ENCODE assay signal across 8 cellular contexts in genomic region chr1:35929730-35930592, GRCh38. TPM values are rescaled to one million over a fixed set of nuclear protein-coding genes. Genes with fewer than 3 reads are reported as not detected.
A peak's percentile ranks its signal among the peaks of the same experiment; 100 is the strongest.
DNase-seq lines count a peak whose midpoint lies in the region; ATAC-seq and TF ChIP-seq lines count a peak whose summit lies in the region.

No MANE protein-coding gene starts in this region.

- WGBS in testis, 2 donors = 1 to 2% methylated on average over 15 of the region's 15 CpGs

- H4K20me1 ChIP-seq in GM23338 (replicated peaks; ENCODE audit: insufficient read depth) = no peaks in the 10 kb centered on the region; the same call in none of the 2 replicates

- H3K36me3 ChIP-seq in GM23338 (ENCODE audit: insufficient read depth) (peaks cover 4% of the 10 kb centered on the region; the same call in 1 of the 2 replicates), testis (ENCODE audit: low read depth, missing control alignments) (no peaks in the 10 kb centered on the region)

- H3K27me3 ChIP-seq in GM23338 (ENCODE audit: insufficient read depth) (no peaks in the 10 kb centered on the region), testis (no peaks in the 10 kb centered on the region)

- peaks cover 11% of the 10 kb centered on the region; the same call in 1 of the 2 replicates for H3F3A ChIP-seq in GM23338 (replicated peaks; ENCODE audit: low read depth)

- H3K4me3 ChIP-seq in GM23338 = peak overlapping the region; percentile 89
- H3K4me3 ChIP-seq in fibroblast of mammary gland (ENCODE audit: control insufficient read depth, low read depth, low read length) = peak overlapping the region; percentile 67
- peak overlapping the region; percentile 95 to 97 for H3K4me3 ChIP-seq in testis

- TF ChIP-seq POLR2A in testis (IDR thresholded peaks at IDR 0.05) = no peak

- H3K4me1 Mint-ChIP-seq in GM23338 = peaks cover 36% of the 10 kb centered on the region
- peaks cover 34% of the 10 kb centered on the region for H3K4me1 Mint-ChIP-seq in activated T-cell treated with anti-CD3 and anti-CD28 coated beads, Interleukin-2, amount 50 U/mL, for 4 hours (ENCODE audit: low read depth)
- H3K4me1 Mint-ChIP-seq in natural killer cell = peaks cover 22 to 25% of the 10 kb centered on the region in 2 donors

- TF ChIP-seq CTCF in GM23338 (conservative IDR thresholded peaks at IDR 0.05; ENCODE audit: low read depth in 2 of 2) (no peak), fibroblast of mammary gland (conservative IDR thresholded peaks at IDR 0.05; ENCODE audit: control insufficient read depth, insufficient read depth, low read depth, low read length) (no peak), natural killer cell (IDR thresholded peaks at IDR 0.05) (no peak), testis (IDR thresholded peaks at IDR 0.05) (no peak)

- peak overlapping the region; percentile 96 for H3K4me2 ChIP-seq in GM23338

- DNase-seq in Ammon's horn (ENCODE audit: low spot score) = peak; percentile 49
- DNase-seq in GM23338 (ENCODE audit: low spot score) = peak; percentile 84
- peak; percentile 83 for DNase-seq in NCI-H774 (lab: John Stamatoyannopoulos, UW)
- DNase-seq in activated T-cell treated with anti-CD3 and anti-CD28 coated beads, Interleukin-2, amount 50 U/mL, for 4 hours = peak; percentile 31
- DNase-seq in fibroblast of mammary gland (ENCODE audit: low read depth) = peak; percentile 60
- DNase-seq in natural killer cell = peak; percentile 29
- peak; percentile 78 for DNase-seq in testis

- H3K27me3 Mint-ChIP-seq in GM23338 (ENCODE audit: insufficient read depth, low read depth, poor library complexity) (peaks cover 4% of the 10 kb centered on the region), natural killer cell (ENCODE audit: low read depth in 2 of 2) (no peaks in the 10 kb centered on the region)
- H3K27me3 Mint-ChIP-seq in activated T-cell treated with anti-CD3 and anti-CD28 coated beads, Interleukin-2, amount 50 U/mL, for 4 hours (ENCODE audit: low read depth) = no peaks in the 10 kb centered on the region

- H2AFZ ChIP-seq in GM23338 = peak overlapping the region; percentile 53; the same call in 1 of the 2 replicates

- no peaks in the 10 kb centered on the region for H3K9me2 ChIP-seq in GM23338 (ENCODE audit: insufficient read depth)

- peaks cover 26% of the 10 kb centered on the region for H3K4me1 ChIP-seq in GM23338 (ENCODE audit: insufficient read depth)
- peaks cover 12% of the 10 kb centered on the region for H3K4me1 ChIP-seq in testis

- no peaks in the 10 kb centered on the region for H3K9me3 ChIP-seq in testis

- H3K4me3 Mint-ChIP-seq in GM23338 (peak overlapping the region; percentile 84), natural killer cell (peak overlapping the region; percentile 96)
- peak overlapping the region; percentile 93 for H3K4me3 Mint-ChIP-seq in activated T-cell treated with anti-CD3 and anti-CD28 coated beads, Interleukin-2, amount 50 U/mL, for 4 hours

- H3K27ac Mint-ChIP-seq in GM23338 (peak overlapping the region; percentile 97), natural killer cell (peak overlapping the region; percentile 94 to 96)

- H3K36me3 Mint-ChIP-seq in GM23338 (ENCODE audit: low read depth) = 0 out of 3 replicates have a peak, but pooled peaks cover 3% of the 10 kb centered on the region
- no peaks in the 10 kb centered on the region for H3K36me3 Mint-ChIP-seq in activated T-cell treated with anti-CD3 and anti-CD28 coated beads, Interleukin-2, amount 50 U/mL, for 4 hours (ENCODE audit: insufficient read depth)
- no peaks in the 10 kb centered on the region for H3K36me3 Mint-ChIP-seq in natural killer cell

- ATAC-seq in GM23338 = peak; percentile 49
- no peak for ATAC-seq in activated T-cell treated with anti-CD3 and anti-CD28 coated beads, Interleukin-2, amount 50 U/mL, for 4 hours
- ATAC-seq in natural killer cell = peak in 2 of 3 donors; percentile 3 to 13
- no peak for ATAC-seq in GM21825 (IDR thresholded peaks at IDR 0.05; ENCODE audit: unreplicated experiment)

- H3K27ac ChIP-seq in GM23338 (ENCODE audit: low read depth) = peak overlapping the region; percentile 98
- H3K27ac ChIP-seq in testis = peak overlapping the region; percentile 98 to 100

- no peaks in the 10 kb centered on the region for H3K9me3 Mint-ChIP-seq in GM23338
- no peaks in the 10 kb centered on the region for H3K9me3 Mint-ChIP-seq in activated T-cell treated with anti-CD3 and anti-CD28 coated beads, Interleukin-2, amount 50 U/mL, for 4 hours
- no peaks in the 10 kb centered on the region for H3K9me3 Mint-ChIP-seq in natural killer cell

- H3K79me2 ChIP-seq in GM23338 (replicated peaks; ENCODE audit: insufficient read depth) = peaks cover 35% of the 10 kb centered on the region

- intact Hi-C loops in natural killer cell (cut with micrococcal nuclease) (no loop called here), testis (cut with DNase I; ENCODE audit: low total_unique reads) (no loop called here)

TF ChIP-seq in GM23338, 12 proteins besides CTCF, POLR2A, EP300 and RAD21:
- TF ChIP-seq EZH2 (IDR thresholded peaks at IDR 0.05; ENCODE audit: low read depth, unreplicated experiment) (no peak), POLR2AphosphoS5 (IDR thresholded peaks at IDR 0.05; ENCODE audit: low read depth) (no peak), CREB1 (CRISPR knock-in tag; IDR thresholded peaks at IDR 0.05; ENCODE audit: low read depth) (no peak), NANOG (IDR thresholded peaks at IDR 0.05; ENCODE audit: borderline replicate concordance) (no peak), REST (IDR thresholded peaks at IDR 0.05; ENCODE audit: unreplicated experiment) (no peak), ZNF114 (CRISPR knock-in tag; IDR thresholded peaks at IDR 0.05) (no peak)

RNA-seq across cellular contexts. Expression of gene AGO3, which starts 0.9 kb away (rescaled TPM):
- total RNA-seq in GM23338 (2014; rRNA removed; shearing (Covaris generic)) = 27.3 and 28.6 TPM in 2 replicates
- polyA plus RNA-seq in GM23338 (2016; fragmentation: Nextera tagmentation; extraction: Ambion mirVana) (14.1 and 19.2 TPM in 2 replicates), testis (ENCODE audit: insufficient read depth, low read depth, low replicate concordance) (22.4 TPM)
- 10 to 100 TPM; 20.3 to 22.8 (median 21.9) TPM for total RNA-seq in activated T-cell treated with anti-CD3 and anti-CD28 coated beads, Interleukin-2, amount 50 U/mL, for 4 hours
- total RNA-seq in natural killer cell (10 to 100 TPM; 36.5 to 49.6 (median 49.0) TPM), testis (10 to 100 TPM; 42.6 to 47.2 TPM)

RNA-seq across cellular contexts. Expression of gene AGO1, which starts 47.0 kb away (rescaled TPM):
- total RNA-seq in GM23338 (2014; rRNA removed; shearing (Covaris generic)) = 58.5 and 65.1 TPM in 2 replicates
- polyA plus RNA-seq in GM23338 (2016; fragmentation: Nextera tagmentation; extraction: Ambion mirVana) = 8.6 and 10.6 TPM in 2 replicates
- 10 to 100 TPM; 32.1 to 35.7 (median 33.7) TPM for total RNA-seq in activated T-cell treated with anti-CD3 and anti-CD28 coated beads, Interleukin-2, amount 50 U/mL, for 4 hours
- total RNA-seq in natural killer cell = 10 to 100 TPM; 30.1 to 34.5 (median 34.3) TPM
- 10 to 100 TPM; 32.3 to 41.9 TPM for total RNA-seq in testis
- polyA plus RNA-seq in testis (ENCODE audit: insufficient read depth, low read depth, low replicate concordance) = 11.5 TPM

Comparison
In these comparisons a context has a peak if more than half of its experiments do, and no peak if none do; other contexts are left out.
1. DNase-seq: peak in every context shown above with its lines; median percentile 84 in GM23338; 83 in NCI-H774; 78 in testis; 60 in fibroblast of mammary gland; 49 in Ammon's horn; 31 in activated T-cell treated with anti-CD3 and anti-CD28 coated beads, Interleukin-2, amount 50 U/mL, for 4 hours; 29 in natural killer cell.
2. ATAC-seq: peak in GM23338 (single experiment) and natural killer cell (2 of 3); none in activated T-cell treated with anti-CD3 and anti-CD28 coated beads, Interleukin-2, amount 50 U/mL, for 4 hours (0 of 2) and GM21825 (single experiment).
3. Peak in every context shown above with its lines, with median percentiles within 50 percentile points of each other: H3K4me3 ChIP-seq and H3K4me3 Mint-ChIP-seq.